8 cellular contexts compared by ENCODE assay signal in the genomic region with DNA sequence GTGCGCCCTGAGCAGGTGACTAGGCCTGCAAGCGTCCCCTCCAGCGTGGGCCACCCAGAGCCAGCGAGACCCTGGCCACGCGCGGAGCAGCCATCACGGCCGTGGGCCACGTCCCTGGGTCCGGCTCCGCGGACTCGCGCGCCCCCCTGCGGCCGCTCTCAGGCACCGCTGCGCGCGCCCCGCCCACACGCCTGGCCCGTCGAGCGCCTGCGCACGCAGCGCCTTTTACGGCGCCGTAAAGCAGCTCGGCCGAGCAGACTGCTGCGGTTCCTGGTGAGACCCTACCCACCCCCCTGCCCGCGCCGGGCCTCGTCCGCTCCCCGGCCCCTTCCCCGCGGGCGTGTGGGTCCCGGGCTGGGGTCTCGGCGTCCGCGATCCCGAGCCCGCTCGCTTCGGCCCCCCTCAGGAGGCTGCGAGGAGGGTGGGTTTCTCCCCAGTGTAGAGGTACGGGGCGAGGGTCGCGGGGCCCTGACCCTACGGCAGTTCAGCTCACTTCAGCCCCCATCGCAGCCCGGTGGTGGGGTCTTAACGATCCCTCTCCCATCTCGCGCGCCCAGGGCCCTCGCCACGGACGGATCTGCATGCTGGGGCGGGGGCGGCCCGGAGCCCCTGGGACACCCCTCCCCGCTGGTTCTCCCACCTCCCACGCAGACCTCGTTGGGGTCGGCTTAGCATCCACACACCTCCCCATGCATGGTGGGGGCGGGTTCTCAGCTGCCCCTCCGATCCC.
DNase-seq lines count a peak whose midpoint lies in the region; ATAC-seq and TF ChIP-seq lines count a peak whose summit lies in the region.

A gene (plus strand): TSS at position 228 of the 730 bp plus-strand sequence. CDS start 1,421 bp downstream, outside the sequence.

- peak; percentile 99 for TF ChIP-seq CTCF in GM13976 (IDR thresholded peaks at IDR 0.05; ENCODE audit: borderline replicate concordance, control extremely low read depth, extremely low read depth, insufficient read depth, missing control alignments)

- peak; percentile 47 for ATAC-seq in HG03139 (IDR thresholded peaks at IDR 0.05; ENCODE audit: unreplicated experiment)
- no peak for ATAC-seq in GM21390 (IDR thresholded peaks at IDR 0.05; ENCODE audit: unreplicated experiment)

- DNase-seq in GM13976 (ENCODE audit: low spot score): peak; percentile 91
- DNase-seq in NCI-H510A treated with DMSO at 0.1 percent for 48 hours (lab: John Stamatoyannopoulos, UW): peak; percentile 59
- peak; percentile 84 for DNase-seq in activated CD4-positive, alpha-beta T cell treated with anti-CD3 and anti-CD28 coated beads, Interleukin-2, amount 50 U/mL, for 1 hour
- peak; percentile 50 for DNase-seq in cortex of kidney (lab: John Stamatoyannopoulos, UW)
- DNase-seq in left kidney (ENCODE audit: low read depth, low spot score): peak; percentile 95
- DNase-seq in stimulated activated CD4-positive, alpha-beta T cell treated with anti-CD3 and anti-CD28 coated beads, Interleukin-1b, Interleukin-23, amount 100 ng/mL, for 4 hours (ENCODE audit: low read depth in 2 of 2): peak; percentile 81 to 88

- in situ Hi-C loops in GM13976 (cut with MboI; ENCODE audit: low sequenced_read_pairs, unreplicated experiment): loop anchor here (5.0 kb wide), 1 partner anchor 117 kb away; no protein-coding TSS in a partner anchor
